ENCODE assay signal across 17 cellular contexts in the genomic region with DNA sequence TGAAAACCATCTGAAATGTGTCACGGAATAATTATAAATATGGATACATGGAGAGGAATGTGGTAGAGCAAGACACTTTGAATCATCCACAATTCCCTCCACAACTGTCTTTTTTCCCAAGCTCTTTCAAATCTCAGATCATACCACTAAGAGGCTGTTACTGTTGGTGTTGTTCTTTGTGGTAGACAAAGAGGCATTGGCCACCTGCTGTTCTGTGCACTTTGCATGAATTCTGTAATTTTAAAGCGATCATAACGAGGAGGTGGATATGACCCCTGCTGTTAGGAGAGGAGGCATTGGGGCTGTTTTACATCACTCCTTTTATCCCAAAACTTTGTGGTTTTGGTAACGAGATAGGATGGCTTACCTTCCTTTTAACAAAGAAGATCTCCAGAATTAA.
DNase-seq lines count a peak whose midpoint lies in the region; ATAC-seq and TF ChIP-seq lines count a peak whose summit lies in the region.
"Had no signal": no experiment of that assay in that cellular context is flagged by ENCODE, and none has a peak within 500 bp of the region (broad histone marks: within the 10 kb centered on the region; RNA-seq: fewer than 3 reads in every experiment).

No MANE protein-coding gene starts in this region.

- DNase-seq in stimulated activated naive CD8-positive, alpha-beta T cell treated with anti-CD3 and anti-CD28 coated beads, Interleukin-15, amount 100 ng/mL, for 72 hours: no peak
- DNase-seq in stimulated activated naive CD8-positive, alpha-beta T cell treated with anti-CD3 and anti-CD28 coated beads, Interleukin-15, Interleukin-2, amounts not matched to agents 100 U/mL and 50 U/mL, for 24 hours: no peak
- DNase-seq in Panc1 (ENCODE audit: low read depth, low spot score): no peak
- DNase-seq in epithelial cell of esophagus (ENCODE audit: low read depth): peak; percentile 72
- no peak for DNase-seq in stimulated activated naive B cell treated with anti-CD40 and anti-IgM and Interleukin-4, amounts not matched to agents 10 μg/mL and 1 μg/mL and 100 μg/mL, for 72 hours
- no peak for DNase-seq in glutamatergic neuron
- DNase-seq in dermis blood vessel endothelial cell: no peak
- no peak for DNase-seq in transverse colon
- DNase-seq: activated B cell treated with CpG ODN at 0.5 μM for 24 hours, kidney glomerular epithelial cell, NCI-H2029, NCI-H69, PC-3 had no signal

- H3K4me1 ChIP-seq in Panc1 (ENCODE audit: control insufficient read depth, insufficient read depth, low read length) (peaks cover 11% of the 10 kb centered on the region), transverse colon (peaks cover 0 to 25% (median 13%) of the 10 kb centered on the region in 4 donors)

- H3K4me1 Mint-ChIP-seq in stimulated activated naive CD8-positive, alpha-beta T cell treated with anti-CD3 and anti-CD28 coated beads, Interleukin-15, amount 100 ng/mL, for 72 hours: peaks cover 36% of the 10 kb centered on the region
- peaks cover 3 to 20% of the 10 kb centered on the region in 2 donors for H3K4me1 Mint-ChIP-seq in stimulated activated naive B cell treated with anti-CD40 and anti-IgM and Interleukin-4, amounts not matched to agents 10 μg/mL and 1 μg/mL and 100 μg/mL, for 72 hours
- no peaks in the 10 kb centered on the region for H3K4me1 Mint-ChIP-seq in glutamatergic neuron (ENCODE audit: low read depth, unreplicated experiment)
- H3K4me1 Mint-ChIP-seq: activated B cell treated with CpG ODN at 0.5 μM for 24 hours had no signal

- no peaks in the 10 kb centered on the region for H3K27me3 ChIP-seq in Panc1 (ENCODE audit: control insufficient read depth, insufficient read depth, low read length)
- no peaks in the 10 kb centered on the region for H3K27me3 ChIP-seq in transverse colon
- H3K27me3 ChIP-seq: tibial nerve had no signal

- no peak for TF ChIP-seq POLR2A in transverse colon (IDR thresholded peaks at IDR 0.05)

- peak overlapping the region; percentile 35 to 80 for H3K27ac Mint-ChIP-seq in stimulated activated naive CD8-positive, alpha-beta T cell treated with anti-CD3 and anti-CD28 coated beads, Interleukin-15, amount 100 ng/mL, for 72 hours
- no peak overlapping the region for H3K27ac Mint-ChIP-seq in stimulated activated naive B cell treated with anti-CD40 and anti-IgM and Interleukin-4, amounts not matched to agents 10 μg/mL and 1 μg/mL and 100 μg/mL, for 72 hours
- no peak overlapping the region for H3K27ac Mint-ChIP-seq in glutamatergic neuron (ENCODE audit: unreplicated experiment)
- H3K27ac Mint-ChIP-seq: activated B cell treated with CpG ODN at 0.5 μM for 24 hours; stimulated activated memory B cell treated with anti-CD40 and anti-IgM and Interleukin-4, amounts not matched to agents 10 μg/mL and 1 μg/mL and 100 μg/mL, for 72 hours; T-helper 2 cell treated with Interferon-gamma antibody and Interleukin-4, amounts not matched to agents 5 μg/mL and 100 μg/mL, for 36 hours had no signal

- peak; percentile 55 for ATAC-seq in stimulated activated naive CD8-positive, alpha-beta T cell treated with anti-CD3 and anti-CD28 coated beads, Interleukin-15, amount 100 ng/mL, for 72 hours
- ATAC-seq in stimulated activated naive CD8-positive, alpha-beta T cell treated with anti-CD3 and anti-CD28 coated beads, Interleukin-15, Interleukin-2, amounts not matched to agents 100 U/mL and 50 U/mL, for 24 hours: no peak
- no peak for ATAC-seq in Panc1
- no peak for ATAC-seq in stimulated activated naive B cell treated with anti-CD40 and anti-IgM and Interleukin-4, amounts not matched to agents 10 μg/mL and 1 μg/mL and 100 μg/mL, for 72 hours (replicated peaks)
- ATAC-seq: HepG2; PC-3; stimulated activated memory B cell treated with anti-CD40 and anti-IgM and Interleukin-4, amounts not matched to agents 10 μg/mL and 1 μg/mL and 100 μg/mL, for 72 hours had no signal

- POLR2A ChIA-PET in Panc1 (lab: Charles Lee): interaction anchor here (0.6 kb wide), 1 partner anchor 37 kb away, joined by 3 read pairs; no protein-coding TSS in a partner anchor

- H3K9me3 ChIP-seq in Panc1 (ENCODE audit: control insufficient read depth, insufficient read depth, low read depth, low read length) (peaks cover 2% of the 10 kb centered on the region; the same call in 1 of the 2 replicates), transverse colon (no peaks in the 10 kb centered on the region)
- H3K9me3 ChIP-seq: tibial nerve had no signal

- H3K4me3 Mint-ChIP-seq in stimulated activated naive CD8-positive, alpha-beta T cell treated with anti-CD3 and anti-CD28 coated beads, Interleukin-15, amount 100 ng/mL, for 72 hours: peak overlapping the region in 1 of 2 donors; percentile 9
- no peak overlapping the region for H3K4me3 Mint-ChIP-seq in stimulated activated naive B cell treated with anti-CD40 and anti-IgM and Interleukin-4, amounts not matched to agents 10 μg/mL and 1 μg/mL and 100 μg/mL, for 72 hours
- H3K4me3 Mint-ChIP-seq in glutamatergic neuron (ENCODE audit: unreplicated experiment): no peak overlapping the region
- H3K4me3 Mint-ChIP-seq: activated B cell treated with CpG ODN at 0.5 μM for 24 hours; stimulated activated memory B cell treated with anti-CD40 and anti-IgM and Interleukin-4, amounts not matched to agents 10 μg/mL and 1 μg/mL and 100 μg/mL, for 72 hours; T-helper 2 cell treated with Interferon-gamma antibody and Interleukin-4, amounts not matched to agents 5 μg/mL and 100 μg/mL, for 36 hours had no signal

- no TSS peak for BruUV-seq in Panc1 (replicated peaks; lab: Mats Ljungman, UMichigan)

- H3K27me3 Mint-ChIP-seq in stimulated activated naive CD8-positive, alpha-beta T cell treated with anti-CD3 and anti-CD28 coated beads, Interleukin-15, amount 100 ng/mL, for 72 hours: no peaks in the 10 kb centered on the region
- no peaks in the 10 kb centered on the region for H3K27me3 Mint-ChIP-seq in stimulated activated naive B cell treated with anti-CD40 and anti-IgM and Interleukin-4, amounts not matched to agents 10 μg/mL and 1 μg/mL and 100 μg/mL, for 72 hours
- H3K27me3 Mint-ChIP-seq in glutamatergic neuron (ENCODE audit: unreplicated experiment): peaks cover 4% of the 10 kb centered on the region
- H3K27me3 Mint-ChIP-seq: activated B cell treated with CpG ODN at 0.5 μM for 24 hours; stimulated activated memory B cell treated with anti-CD40 and anti-IgM and Interleukin-4, amounts not matched to agents 10 μg/mL and 1 μg/mL and 100 μg/mL, for 72 hours had no signal

- 84 to 89% methylated on average over 4 of the region's 4 CpGs for WGBS in transverse colon (ENCODE audit: low coverage in 1 of 2), 2 donors

- peak overlapping the region; percentile 95 for H3K27ac ChIP-seq in Panc1 (ENCODE audit: low read length)
- no peak overlapping the region for H3K27ac ChIP-seq in transverse colon

- H3K9me3 Mint-ChIP-seq in stimulated activated naive CD8-positive, alpha-beta T cell treated with anti-CD3 and anti-CD28 coated beads, Interleukin-15, amount 100 ng/mL, for 72 hours: peaks cover 3 to 4% of the 10 kb centered on the region in 2 donors
- H3K9me3 Mint-ChIP-seq in stimulated activated naive B cell treated with anti-CD40 and anti-IgM and Interleukin-4, amounts not matched to agents 10 μg/mL and 1 μg/mL and 100 μg/mL, for 72 hours: peaks cover 0 to 2% of the 10 kb centered on the region in 2 donors
- H3K9me3 Mint-ChIP-seq in glutamatergic neuron (ENCODE audit: unreplicated experiment): no peaks in the 10 kb centered on the region
- H3K9me3 Mint-ChIP-seq: activated B cell treated with CpG ODN at 0.5 μM for 24 hours; stimulated activated memory B cell treated with anti-CD40 and anti-IgM and Interleukin-4, amounts not matched to agents 10 μg/mL and 1 μg/mL and 100 μg/mL, for 72 hours had no signal

- in situ Hi-C loops in Panc1 (cut with HindIII; ENCODE audit: low pct_unique_long_range_greater_than_20kb, low sequenced_read_pairs) (no loop called here), transverse colon (cut with MboI; ENCODE audit: low pct_ligation_motif_present in 1 of 4, low pct_unique_long_range_greater_than_20kb in 1 of 4, low sequenced_read_pairs in 3 of 4) (no loop called here)

- H3K4me3 ChIP-seq in Panc1 (ENCODE audit: low read depth in 2 of 2, low read length in 2 of 2): no peak overlapping the region
- H3K4me3 ChIP-seq in epithelial cell of esophagus (ENCODE audit: low read length): no peak overlapping the region
- H3K4me3 ChIP-seq in transverse colon: no peak overlapping the region
- H3K4me3 ChIP-seq: tibial nerve had no signal

- TF ChIP-seq CTCF in Panc1 (IDR thresholded peaks at IDR 0.05): no peak
- TF ChIP-seq CTCF in epithelial cell of esophagus (IDR thresholded peaks at IDR 0.05; ENCODE audit: insufficient read depth, low read depth, low read length, missing control alignments): no peak
- no peak for TF ChIP-seq CTCF in glutamatergic neuron (IDR thresholded peaks at IDR 0.05; ENCODE audit: partially characterized antibody, unreplicated experiment)
- no peak for TF ChIP-seq CTCF in transverse colon (IDR thresholded peaks at IDR 0.05)

- peaks cover 0 to 1% of the 10 kb centered on the region in 2 donors for H3K36me3 Mint-ChIP-seq in stimulated activated naive B cell treated with anti-CD40 and anti-IgM and Interleukin-4, amounts not matched to agents 10 μg/mL and 1 μg/mL and 100 μg/mL, for 72 hours
- H3K36me3 Mint-ChIP-seq in glutamatergic neuron (ENCODE audit: unreplicated experiment): no peaks in the 10 kb centered on the region
- H3K36me3 Mint-ChIP-seq: stimulated activated memory B cell treated with anti-CD40 and anti-IgM and Interleukin-4, amounts not matched to agents 10 μg/mL and 1 μg/mL and 100 μg/mL, for 72 hours had no signal

- no peak for TF ChIP-seq EP300 in transverse colon (IDR thresholded peaks at IDR 0.05; ENCODE audit: low read depth)

- intact Hi-C loops in Panc1 (cut with micrococcal nuclease; ENCODE audit: unreplicated experiment) (no loop called here), transverse colon (cut with DNase I; ENCODE audit: low total_unique reads) (no loop called here)

- no peaks in the 10 kb centered on the region for H3K36me3 ChIP-seq in Panc1 (ENCODE audit: control insufficient read depth, insufficient read depth, low read length)
- H3K36me3 ChIP-seq in transverse colon: no peaks in the 10 kb centered on the region
- H3K36me3 ChIP-seq: tibial nerve had no signal

- CTCF ChIA-PET in Panc1 (lab: Charles Lee): no interaction called here

Comparison
In these comparisons a context has a peak if more than half of its experiments do, and no peak if none do; other contexts are left out.
1. H3K27ac Mint-ChIP-seq: peak in stimulated activated naive CD8-positive, alpha-beta T cell treated with anti-CD3 and anti-CD28 coated beads, Interleukin-15, amount 100 ng/mL, for 72 hours (2 of 2); none in stimulated activated naive B cell treated with anti-CD40 and anti-IgM and Interleukin-4, amounts not matched to agents 10 μg/mL and 1 μg/mL and 100 μg/mL, for 72 hours (single experiment) and glutamatergic neuron (single experiment).